In genomic region chr14:74508292-74508731, GRCh38 we compare ENCODE assay signal across 1 cellular context.
TF ChIP-seq lines count a peak whose summit lies in the region.

No MANE protein-coding gene starts in this region.

TF ChIP-seq in K562, 482 proteins besides CTCF, POLR2A, EP300 and RAD21 (continued from another document):
- TF ChIP-seq FOXM1 (IDR thresholded peaks at IDR 0.05; ENCODE audit: low read depth) (no peak), FOXM1 (CRISPR knock-in tag; IDR thresholded peaks at IDR 0.05; ENCODE audit: low read depth) (no peak), MCM2 (IDR thresholded peaks at IDR 0.05; ENCODE audit: low read depth) (no peak), ZNF511 (CRISPR knock-in tag; IDR thresholded peaks at IDR 0.05) (no peak)
- TF ChIP-seq, protein P1, sequence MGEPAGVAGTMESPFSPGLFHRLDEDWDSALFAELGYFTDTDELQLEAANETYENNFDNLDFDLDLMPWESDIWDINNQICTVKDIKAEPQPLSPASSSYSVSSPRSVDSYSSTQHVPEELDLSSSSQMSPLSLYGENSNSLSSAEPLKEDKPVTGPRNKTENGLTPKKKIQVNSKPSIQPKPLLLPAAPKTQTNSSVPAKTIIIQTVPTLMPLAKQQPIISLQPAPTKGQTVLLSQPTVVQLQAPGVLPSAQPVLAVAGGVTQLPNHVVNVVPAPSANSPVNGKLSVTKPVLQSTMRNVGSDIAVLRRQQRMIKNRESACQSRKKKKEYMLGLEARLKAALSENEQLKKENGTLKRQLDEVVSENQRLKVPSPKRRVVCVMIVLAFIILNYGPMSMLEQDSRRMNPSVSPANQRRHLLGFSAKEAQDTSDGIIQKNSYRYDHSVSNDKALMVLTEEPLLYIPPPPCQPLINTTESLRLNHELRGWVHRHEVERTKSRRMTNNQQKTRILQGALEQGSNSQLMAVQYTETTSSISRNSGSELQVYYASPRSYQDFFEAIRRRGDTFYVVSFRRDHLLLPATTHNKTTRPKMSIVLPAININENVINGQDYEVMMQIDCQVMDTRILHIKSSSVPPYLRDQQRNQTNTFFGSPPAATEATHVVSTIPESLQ (CRISPR knock-in tag; IDR thresholded peaks at IDR 0.05) = no peak
- TF ChIP-seq, protein P2, sequence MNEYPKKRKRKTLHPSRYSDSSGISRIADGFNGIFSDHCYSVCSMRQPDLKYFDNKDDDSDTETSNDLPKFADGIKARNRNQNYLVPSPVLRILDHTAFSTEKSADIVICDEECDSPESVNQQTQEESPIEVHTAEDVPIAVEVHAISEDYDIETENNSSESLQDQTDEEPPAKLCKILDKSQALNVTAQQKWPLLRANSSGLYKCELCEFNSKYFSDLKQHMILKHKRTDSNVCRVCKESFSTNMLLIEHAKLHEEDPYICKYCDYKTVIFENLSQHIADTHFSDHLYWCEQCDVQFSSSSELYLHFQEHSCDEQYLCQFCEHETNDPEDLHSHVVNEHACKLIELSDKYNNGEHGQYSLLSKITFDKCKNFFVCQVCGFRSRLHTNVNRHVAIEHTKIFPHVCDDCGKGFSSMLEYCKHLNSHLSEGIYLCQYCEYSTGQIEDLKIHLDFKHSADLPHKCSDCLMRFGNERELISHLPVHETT (CRISPR knock-in tag; conservative IDR thresholded peaks at IDR 0.05 in 1 of 2, IDR thresholded peaks at IDR 0.05 in 1 of 2) = no peak
TF ChIP-seq in K562: peak in this region for 0.
